34 cellular contexts compared by ENCODE assay signal in genomic region chr9:135835131-135835530, GRCh38.
"Had no signal": no experiment of that assay in that cellular context is flagged by ENCODE, and none has a peak within 500 bp of the region (broad histone marks: within the 10 kb centered on the region; RNA-seq: fewer than 3 reads in every experiment).

No MANE protein-coding gene starts in this region.

- DNase-seq: activated B cell treated with CpG ODN at 0.5 μM for 24 hours; activated CD4-positive, alpha-beta T cell treated with anti-CD3 and anti-CD28 coated beads for 48 hours; activated CD4-positive, alpha-beta T cell treated with anti-CD3 and anti-CD28 coated beads, Interleukin-2, amount 50 U/mL, for 1 hour; activated CD4-positive, alpha-beta T cell treated with anti-CD3 and anti-CD28 coated beads, Interleukin-2, amount 50 U/mL, for 48 hours; activated CD8-positive, alpha-beta memory T cell treated with anti-CD3 and anti-CD28 coated beads, Interleukin-2, amount 10 ng/mL, durations not matched to agents 7 days and 5 days; activated CD8-positive, alpha-beta memory T cell treated with anti-CD3 and anti-CD28 coated beads, Interleukin-2, amount 50 U/mL, for 4 hours; activated CD8-positive, alpha-beta T cell treated with anti-CD3 and anti-CD28 coated beads for 36 hours; activated gamma-delta T cell treated with Interleukin-2 at 50 U/mL for 16 hours; activated naive CD4-positive, alpha-beta T cell treated with Interleukin-2 at 50 U/mL for 16 hours; activated naive CD8-positive, alpha-beta T cell treated with anti-CD3 and anti-CD28 coated beads for 36 hours; activated naive CD8-positive, alpha-beta T cell treated with anti-CD3 and anti-CD28 coated beads, Interleukin-2, amount 50 U/mL, for 24 hours; activated T-cell treated with anti-CD3 and anti-CD28 coated beads for 4 hours; activated T-cell treated with anti-CD3 and anti-CD28 coated beads, Interleukin-2, amount 50 U/mL, for 24 hours; activated T-cell treated with anti-CD3 and anti-CD28 coated beads, Interleukin-2, amount 50 U/mL, for 72 hours; adrenal gland; amygdala; body of pancreas; caudate nucleus; colonic mucosa; dorsolateral prefrontal cortex; effector CD4-positive, alpha-beta T cell; effector memory CD8-positive, alpha-beta T cell; erythroblast; esophagus squamous epithelium; foreskin melanocyte; heart right ventricle; T-helper 1 cell; T-helper 17 cell had no signal

- H3K27ac Mint-ChIP-seq: activated B cell treated with CpG ODN at 0.5 μM for 24 hours; activated CD8-positive, alpha-beta memory T cell treated with anti-CD3 and anti-CD28 coated beads, Interleukin-2, amount 10 ng/mL, durations not matched to agents 7 days and 5 days; activated CD8-positive, alpha-beta T cell treated with anti-CD3 and anti-CD28 coated beads for 36 hours; activated naive CD4-positive, alpha-beta T cell treated with anti-CD3 and anti-CD28 coated beads, Interleukin-2, amount 50 U/mL, for 24 hours; activated naive CD8-positive, alpha-beta T cell treated with anti-CD3 and anti-CD28 coated beads for 36 hours; activated naive CD8-positive, alpha-beta T cell treated with anti-CD3 and anti-CD28 coated beads, Interleukin-2, amount 50 U/mL, for 24 hours; activated T-cell treated with anti-CD3 and anti-CD28 coated beads, Interleukin-2, amount 50 U/mL, for 24 hours; activated T-cell treated with anti-CD3 and anti-CD28 coated beads, Interleukin-2, amount 50 U/mL, for 72 hours; dendritic cell treated with granulocyte-macrophage colony-stimulating factor and Interleukin-4, amounts not matched to agents 40 ng/mL and 50 ng/mL, for 4 days; effector memory CD8-positive, alpha-beta T cell; T-helper 17 cell; T-helper 2 cell treated with Interferon-gamma antibody and Interleukin-4, amounts not matched to agents 5 μg/mL and 100 μg/mL, for 36 hours had no signal

- H3K4me3 Mint-ChIP-seq: activated B cell treated with CpG ODN at 0.5 μM for 24 hours; activated CD8-positive, alpha-beta memory T cell treated with anti-CD3 and anti-CD28 coated beads, Interleukin-2, amount 10 ng/mL, durations not matched to agents 7 days and 5 days; activated CD8-positive, alpha-beta T cell treated with anti-CD3 and anti-CD28 coated beads for 36 hours; activated naive CD4-positive, alpha-beta T cell treated with anti-CD3 and anti-CD28 coated beads, Interleukin-2, amount 50 U/mL, for 24 hours; activated naive CD8-positive, alpha-beta T cell treated with anti-CD3 and anti-CD28 coated beads for 36 hours; activated naive CD8-positive, alpha-beta T cell treated with anti-CD3 and anti-CD28 coated beads, Interleukin-2, amount 50 U/mL, for 24 hours; activated T-cell treated with anti-CD3 and anti-CD28 coated beads, Interleukin-2, amount 50 U/mL, for 24 hours; activated T-cell treated with anti-CD3 and anti-CD28 coated beads, Interleukin-2, amount 50 U/mL, for 72 hours; dendritic cell treated with granulocyte-macrophage colony-stimulating factor and Interleukin-4, amounts not matched to agents 40 ng/mL and 50 ng/mL, for 4 days; effector memory CD8-positive, alpha-beta T cell; T-helper 17 cell; T-helper 2 cell treated with Interferon-gamma antibody and Interleukin-4, amounts not matched to agents 5 μg/mL and 100 μg/mL, for 36 hours had no signal

- H3K9me3 ChIP-seq: adrenal gland, body of pancreas, colonic mucosa, esophagus squamous epithelium, gastroesophageal sphincter, heart right ventricle had no signal

- H3K27ac ChIP-seq: adrenal gland, body of pancreas, colonic mucosa, dorsolateral prefrontal cortex, esophagus squamous epithelium, gastroesophageal sphincter, heart right ventricle, VCaP had no signal

- H3K4me1 ChIP-seq: adrenal gland, body of pancreas, colonic mucosa, esophagus squamous epithelium, gastroesophageal sphincter, heart right ventricle had no signal

- H3K4me3 ChIP-seq: adrenal gland, body of pancreas, colonic mucosa, dorsolateral prefrontal cortex, esophagus squamous epithelium, gastroesophageal sphincter, heart right ventricle had no signal

- ATAC-seq: activated CD4-positive, CD25-positive, alpha-beta regulatory T cell treated with anti-CD3 and anti-CD28 coated beads, Interleukin-2, amount 50 U/mL, for 24 hours; activated CD8-positive, alpha-beta memory T cell treated with anti-CD3 and anti-CD28 coated beads, Interleukin-2, amount 10 ng/mL, durations not matched to agents 7 days and 5 days; activated CD8-positive, alpha-beta T cell treated with anti-CD3 and anti-CD28 coated beads for 36 hours; activated naive CD8-positive, alpha-beta T cell treated with anti-CD3 and anti-CD28 coated beads, Interleukin-2, amount 50 U/mL, for 24 hours; activated T-cell treated with anti-CD3 and anti-CD28 coated beads, Interleukin-2, amount 50 U/mL, for 72 hours; body of pancreas; effector memory CD8-positive, alpha-beta T cell; gastroesophageal sphincter; heart right ventricle; T-helper 17 cell had no signal

- H3K27me3 Mint-ChIP-seq: activated B cell treated with CpG ODN at 0.5 μM for 24 hours; activated CD8-positive, alpha-beta memory T cell treated with anti-CD3 and anti-CD28 coated beads, Interleukin-2, amount 10 ng/mL, durations not matched to agents 7 days and 5 days; activated CD8-positive, alpha-beta T cell treated with anti-CD3 and anti-CD28 coated beads for 36 hours; activated naive CD4-positive, alpha-beta T cell treated with anti-CD3 and anti-CD28 coated beads, Interleukin-2, amount 50 U/mL, for 24 hours; activated naive CD8-positive, alpha-beta T cell treated with anti-CD3 and anti-CD28 coated beads for 36 hours; activated naive CD8-positive, alpha-beta T cell treated with anti-CD3 and anti-CD28 coated beads, Interleukin-2, amount 50 U/mL, for 24 hours; activated T-cell treated with anti-CD3 and anti-CD28 coated beads, Interleukin-2, amount 50 U/mL, for 24 hours; dendritic cell treated with granulocyte-macrophage colony-stimulating factor and Interleukin-4, amounts not matched to agents 40 ng/mL and 50 ng/mL, for 4 days; effector memory CD8-positive, alpha-beta T cell; T-helper 17 cell had no signal

- H3K4me1 Mint-ChIP-seq: activated CD8-positive, alpha-beta memory T cell treated with anti-CD3 and anti-CD28 coated beads, Interleukin-2, amount 10 ng/mL, durations not matched to agents 7 days and 5 days; activated naive CD8-positive, alpha-beta T cell treated with anti-CD3 and anti-CD28 coated beads, Interleukin-2, amount 50 U/mL, for 24 hours; T-helper 17 cell had no signal

- H3K36me3 ChIP-seq: adrenal gland, colonic mucosa had no signal

- H3K9me3 Mint-ChIP-seq: activated B cell treated with CpG ODN at 0.5 μM for 24 hours; activated naive CD4-positive, alpha-beta T cell treated with anti-CD3 and anti-CD28 coated beads, Interleukin-2, amount 50 U/mL, for 24 hours; activated naive CD8-positive, alpha-beta T cell treated with anti-CD3 and anti-CD28 coated beads, Interleukin-2, amount 50 U/mL, for 24 hours; activated T-cell treated with anti-CD3 and anti-CD28 coated beads, Interleukin-2, amount 50 U/mL, for 24 hours; dendritic cell treated with granulocyte-macrophage colony-stimulating factor and Interleukin-4, amounts not matched to agents 40 ng/mL and 50 ng/mL, for 4 days; effector memory CD8-positive, alpha-beta T cell; T-helper 2 cell treated with Interferon-gamma antibody and Interleukin-4, amounts not matched to agents 5 μg/mL and 100 μg/mL, for 36 hours had no signal

- H3K27me3 ChIP-seq: adrenal gland, body of pancreas, colonic mucosa, dorsolateral prefrontal cortex, esophagus squamous epithelium, gastroesophageal sphincter, heart right ventricle had no signal
